Comparison of ENCODE assay signal across 1 cellular context in the genomic region with DNA sequence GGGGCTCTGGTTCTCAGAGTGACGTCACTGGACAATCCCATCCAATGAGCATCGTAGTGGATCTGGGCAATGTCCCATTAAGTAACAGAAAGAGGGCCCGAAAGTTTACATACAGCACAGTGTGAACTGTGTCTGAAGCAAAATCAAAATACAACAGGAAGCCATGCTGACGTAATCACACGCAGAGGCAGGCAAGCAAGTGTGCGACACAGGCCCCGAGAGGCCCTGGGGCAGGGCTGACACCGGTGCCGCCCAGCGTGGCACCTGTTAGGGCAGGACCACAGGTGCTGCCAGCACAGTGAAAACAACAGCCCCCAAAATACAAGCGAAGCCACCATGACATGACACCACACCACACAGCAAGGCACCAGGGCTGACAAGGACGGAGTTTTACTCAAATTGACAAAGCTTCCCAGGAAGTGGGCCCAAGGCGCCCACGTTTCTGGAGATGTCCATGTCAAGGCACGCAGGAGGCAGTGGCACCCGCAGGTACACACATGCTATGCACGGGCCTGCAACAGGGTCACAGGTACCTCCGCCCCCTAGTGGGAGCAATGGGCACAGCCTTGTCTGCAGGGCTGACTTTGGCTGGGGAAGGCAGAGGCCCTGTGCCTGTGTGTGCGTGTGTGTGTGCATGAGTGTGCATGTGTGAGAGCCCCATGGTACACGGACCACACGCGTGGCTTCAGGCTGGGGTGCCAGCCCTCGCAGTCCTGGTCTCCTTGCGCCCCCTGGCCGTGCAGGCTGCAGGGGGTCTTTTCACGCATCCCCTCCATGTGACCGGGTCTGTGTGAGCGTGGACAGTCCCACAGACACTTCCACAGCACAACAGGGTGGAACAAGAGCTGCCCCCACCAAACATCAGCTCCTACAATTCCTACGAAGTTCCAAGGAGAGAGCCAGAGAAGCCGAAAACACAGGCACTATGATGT.
TF ChIP-seq lines count a peak whose summit lies in the region.

No MANE protein-coding gene starts in this region.

TF ChIP-seq in K562, 482 proteins besides CTCF, POLR2A, EP300 and RAD21 (continues in another document):
- TF ChIP-seq, protein P1, sequence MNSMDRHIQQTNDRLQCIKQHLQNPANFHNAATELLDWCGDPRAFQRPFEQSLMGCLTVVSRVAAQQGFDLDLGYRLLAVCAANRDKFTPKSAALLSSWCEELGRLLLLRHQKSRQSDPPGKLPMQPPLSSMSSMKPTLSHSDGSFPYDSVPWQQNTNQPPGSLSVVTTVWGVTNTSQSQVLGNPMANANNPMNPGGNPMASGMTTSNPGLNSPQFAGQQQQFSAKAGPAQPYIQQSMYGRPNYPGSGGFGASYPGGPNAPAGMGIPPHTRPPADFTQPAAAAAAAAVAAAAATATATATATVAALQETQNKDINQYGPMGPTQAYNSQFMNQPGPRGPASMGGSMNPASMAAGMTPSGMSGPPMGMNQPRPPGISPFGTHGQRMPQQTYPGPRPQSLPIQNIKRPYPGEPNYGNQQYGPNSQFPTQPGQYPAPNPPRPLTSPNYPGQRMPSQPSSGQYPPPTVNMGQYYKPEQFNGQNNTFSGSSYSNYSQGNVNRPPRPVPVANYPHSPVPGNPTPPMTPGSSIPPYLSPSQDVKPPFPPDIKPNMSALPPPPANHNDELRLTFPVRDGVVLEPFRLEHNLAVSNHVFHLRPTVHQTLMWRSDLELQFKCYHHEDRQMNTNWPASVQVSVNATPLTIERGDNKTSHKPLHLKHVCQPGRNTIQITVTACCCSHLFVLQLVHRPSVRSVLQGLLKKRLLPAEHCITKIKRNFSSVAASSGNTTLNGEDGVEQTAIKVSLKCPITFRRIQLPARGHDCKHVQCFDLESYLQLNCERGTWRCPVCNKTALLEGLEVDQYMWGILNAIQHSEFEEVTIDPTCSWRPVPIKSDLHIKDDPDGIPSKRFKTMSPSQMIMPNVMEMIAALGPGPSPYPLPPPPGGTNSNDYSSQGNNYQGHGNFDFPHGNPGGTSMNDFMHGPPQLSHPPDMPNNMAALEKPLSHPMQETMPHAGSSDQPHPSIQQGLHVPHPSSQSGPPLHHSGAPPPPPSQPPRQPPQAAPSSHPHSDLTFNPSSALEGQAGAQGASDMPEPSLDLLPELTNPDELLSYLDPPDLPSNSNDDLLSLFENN (IDR thresholded peaks at IDR 0.05; ENCODE audit: low read depth in 2 of 2, low read length in 2 of 2): no peak
- TF ChIP-seq ZBTB5 (IDR thresholded peaks at IDR 0.05): no peak
- TF ChIP-seq E4F1 (CRISPR knock-in tag; IDR thresholded peaks at IDR 0.05; ENCODE audit: borderline replicate concordance): no peak
- peak; percentile 36 for TF ChIP-seq POLR2G (IDR thresholded peaks at IDR 0.05; ENCODE audit: low read depth, low read length)
- peak; percentile 28; the same call in 1 of the 2 replicates for TF ChIP-seq KLF16 (IDR thresholded peaks at IDR 0.05)
- TF ChIP-seq SPI1 (IDR thresholded peaks at IDR 0.05; ENCODE audit: borderline replicate concordance, low read depth, low read length): no peak
- TF ChIP-seq ZNF217 (CRISPR knock-in tag; IDR thresholded peaks at IDR 0.05): no peak
- no peak for TF ChIP-seq DACH1 (IDR thresholded peaks at IDR 0.05; ENCODE audit: partially characterized antibody)
- TF ChIP-seq, protein P2, sequence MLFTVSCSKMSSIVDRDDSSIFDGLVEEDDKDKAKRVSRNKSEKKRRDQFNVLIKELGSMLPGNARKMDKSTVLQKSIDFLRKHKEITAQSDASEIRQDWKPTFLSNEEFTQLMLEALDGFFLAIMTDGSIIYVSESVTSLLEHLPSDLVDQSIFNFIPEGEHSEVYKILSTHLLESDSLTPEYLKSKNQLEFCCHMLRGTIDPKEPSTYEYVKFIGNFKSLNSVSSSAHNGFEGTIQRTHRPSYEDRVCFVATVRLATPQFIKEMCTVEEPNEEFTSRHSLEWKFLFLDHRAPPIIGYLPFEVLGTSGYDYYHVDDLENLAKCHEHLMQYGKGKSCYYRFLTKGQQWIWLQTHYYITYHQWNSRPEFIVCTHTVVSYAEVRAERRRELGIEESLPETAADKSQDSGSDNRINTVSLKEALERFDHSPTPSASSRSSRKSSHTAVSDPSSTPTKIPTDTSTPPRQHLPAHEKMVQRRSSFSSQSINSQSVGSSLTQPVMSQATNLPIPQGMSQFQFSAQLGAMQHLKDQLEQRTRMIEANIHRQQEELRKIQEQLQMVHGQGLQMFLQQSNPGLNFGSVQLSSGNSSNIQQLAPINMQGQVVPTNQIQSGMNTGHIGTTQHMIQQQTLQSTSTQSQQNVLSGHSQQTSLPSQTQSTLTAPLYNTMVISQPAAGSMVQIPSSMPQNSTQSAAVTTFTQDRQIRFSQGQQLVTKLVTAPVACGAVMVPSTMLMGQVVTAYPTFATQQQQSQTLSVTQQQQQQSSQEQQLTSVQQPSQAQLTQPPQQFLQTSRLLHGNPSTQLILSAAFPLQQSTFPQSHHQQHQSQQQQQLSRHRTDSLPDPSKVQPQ (CRISPR knock-in tag; IDR thresholded peaks at IDR 0.05; ENCODE audit: borderline replicate concordance): no peak
- no peak for TF ChIP-seq ZNF75A (CRISPR knock-in tag; IDR thresholded peaks at IDR 0.05)
- no peak for TF ChIP-seq IRF9 (tag; IDR thresholded peaks at IDR 0.05)
- TF ChIP-seq TCF7L2 (IDR thresholded peaks at IDR 0.05; ENCODE audit: low read depth, low read length): no peak
- no peak for TF ChIP-seq PHB2 (IDR thresholded peaks at IDR 0.05; ENCODE audit: low read depth)
- TF ChIP-seq, protein P3, sequence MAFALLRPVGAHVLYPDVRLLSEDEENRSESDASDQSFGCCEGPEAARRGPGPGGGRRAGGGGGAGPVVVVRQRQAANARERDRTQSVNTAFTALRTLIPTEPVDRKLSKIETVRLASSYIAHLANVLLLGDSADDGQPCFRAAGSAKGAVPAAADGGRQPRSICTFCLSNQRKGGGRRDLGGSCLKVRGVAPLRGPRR (CRISPR knock-in tag; IDR thresholded peaks at IDR 0.05): no peak
- no peak for TF ChIP-seq SNRNP70 (optimal IDR thresholded peaks at IDR 0.05; ENCODE audit: low read depth, low read length)
- no peak for TF ChIP-seq U2AF2 (optimal IDR thresholded peaks at IDR 0.05; ENCODE audit: low read depth, low read length)
- no peak for TF ChIP-seq E2F3 (CRISPR knock-in tag; IDR thresholded peaks at IDR 0.05)
- no peak for TF ChIP-seq STAT5B (CRISPR knock-in tag; IDR thresholded peaks at IDR 0.05)
- TF ChIP-seq FOXJ2 (tag; IDR thresholded peaks at IDR 0.05): no peak
- TF ChIP-seq SMAD3 (CRISPR knock-in tag; conservative IDR thresholded peaks at IDR 0.05): 0 out of 2 replicates have a peak, but pooled peaks have one; percentile 53
- no peak for TF ChIP-seq CBFA2T3 (IDR thresholded peaks at IDR 0.05)
- TF ChIP-seq WHSC1 (IDR thresholded peaks at IDR 0.05; ENCODE audit: low read length): no peak
- no peak for TF ChIP-seq ZFP1 (CRISPR knock-in tag; IDR thresholded peaks at IDR 0.05)
- no peak for TF ChIP-seq ZKSCAN1 (IDR thresholded peaks at IDR 0.05; ENCODE audit: low read depth, low read length)
- TF ChIP-seq ZNF3 (CRISPR knock-in tag; IDR thresholded peaks at IDR 0.05): no peak
- TF ChIP-seq FOSL1 (tag; conservative IDR thresholded peaks at IDR 0.05): no peak
- TF ChIP-seq, protein P4, sequence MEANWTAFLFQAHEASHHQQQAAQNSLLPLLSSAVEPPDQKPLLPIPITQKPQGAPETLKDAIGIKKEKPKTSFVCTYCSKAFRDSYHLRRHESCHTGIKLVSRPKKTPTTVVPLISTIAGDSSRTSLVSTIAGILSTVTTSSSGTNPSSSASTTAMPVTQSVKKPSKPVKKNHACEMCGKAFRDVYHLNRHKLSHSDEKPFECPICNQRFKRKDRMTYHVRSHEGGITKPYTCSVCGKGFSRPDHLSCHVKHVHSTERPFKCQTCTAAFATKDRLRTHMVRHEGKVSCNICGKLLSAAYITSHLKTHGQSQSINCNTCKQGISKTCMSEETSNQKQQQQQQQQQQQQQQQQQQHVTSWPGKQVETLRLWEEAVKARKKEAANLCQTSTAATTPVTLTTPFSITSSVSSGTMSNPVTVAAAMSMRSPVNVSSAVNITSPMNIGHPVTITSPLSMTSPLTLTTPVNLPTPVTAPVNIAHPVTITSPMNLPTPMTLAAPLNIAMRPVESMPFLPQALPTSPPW (CRISPR knock-in tag; IDR thresholded peaks at IDR 0.05): no peak
- TF ChIP-seq MYBL2 (IDR thresholded peaks at IDR 0.05; ENCODE audit: low read depth): no peak
- TF ChIP-seq MYBL2 (CRISPR knock-in tag; IDR thresholded peaks at IDR 0.05; ENCODE audit: borderline replicate concordance): no peak
- no peak for TF ChIP-seq ZNF232 (CRISPR knock-in tag; IDR thresholded peaks at IDR 0.05)
- peak; percentile 29 to 63; a peak in 2 of 4 replicates for TF ChIP-seq MAZ (CRISPR knock-in tag; conservative IDR thresholded peaks at IDR 0.05 in 1 of 2, IDR thresholded peaks at IDR 0.05 in 1 of 2)
- TF ChIP-seq ETS2 (tag; IDR thresholded peaks at IDR 0.05; ENCODE audit: borderline replicate concordance, poor library complexity, severe bottlenecking): no peak
- no peak for TF ChIP-seq SAFB2 (IDR thresholded peaks at IDR 0.05; ENCODE audit: borderline replicate concordance, low read depth, low read length, severe bottlenecking)
